ENCODE assay signal across 35 cellular contexts in the genomic region with DNA sequence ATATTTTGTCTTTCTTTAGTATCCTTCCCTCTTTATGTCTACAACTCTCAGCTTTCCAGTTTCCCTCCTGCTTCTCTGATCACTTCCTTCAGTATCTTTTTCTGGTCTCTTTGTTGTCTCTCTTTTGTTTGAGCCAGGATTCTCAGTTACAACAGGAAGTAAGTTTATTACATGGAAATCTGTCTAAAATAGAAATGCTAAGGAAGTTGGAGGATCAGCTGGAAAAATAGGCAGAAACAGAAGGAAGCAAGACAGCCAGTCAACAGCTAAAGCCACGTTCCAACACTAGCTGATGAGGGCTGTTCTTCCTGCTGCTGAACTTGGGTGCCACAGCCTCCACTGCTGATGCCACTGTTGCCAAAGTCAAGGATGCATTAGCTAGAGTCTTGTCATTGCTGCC. TPM values are rescaled to one million over a fixed set of nuclear protein-coding genes. Genes with fewer than 3 reads are reported as not detected.
"Had no signal": no experiment of that assay in that cellular context is flagged by ENCODE, and none has a peak within 500 bp of the region (broad histone marks: within the 10 kb centered on the region; RNA-seq: fewer than 3 reads in every experiment).

No MANE protein-coding gene starts in this region.

- H3K27ac Mint-ChIP-seq: activated CD4-positive, alpha-beta T cell treated with anti-CD3 and anti-CD28 coated beads, Interleukin-2, amount 10 ng/mL, durations not matched to agents 7 days and 5 days; activated CD8-positive, alpha-beta T cell treated with anti-CD3 and anti-CD28 coated beads for 36 hours; activated T-helper 1 cell treated with anti-CD3 and anti-CD28 coated beads, Interleukin-12 subunit alpha, Interleukin-12 subunit beta, Interleukin-2, Interleukin-4 antibody, amounts not matched to agents 30 ng/mL and 10 ng/mL and 1 ng/mL, durations not matched to agents 14 hours and 24 hours and 36 hours; stimulated activated memory B cell treated with anti-CD40 and anti-IgM and Interleukin-4, amounts not matched to agents 10 μg/mL and 1 μg/mL and 100 μg/mL, for 72 hours had no signal

- H3K4me3 Mint-ChIP-seq: activated CD4-positive, alpha-beta T cell treated with anti-CD3 and anti-CD28 coated beads, Interleukin-2, amount 10 ng/mL, durations not matched to agents 7 days and 5 days; activated CD8-positive, alpha-beta memory T cell treated with anti-CD3 and anti-CD28 coated beads, Interleukin-2, amount 10 ng/mL, durations not matched to agents 7 days and 5 days; activated CD8-positive, alpha-beta T cell treated with anti-CD3 and anti-CD28 coated beads for 36 hours; activated T-helper 1 cell treated with anti-CD3 and anti-CD28 coated beads, Interleukin-12 subunit alpha, Interleukin-12 subunit beta, Interleukin-2, Interleukin-4 antibody, amounts not matched to agents 30 ng/mL and 10 ng/mL and 1 ng/mL, durations not matched to agents 14 hours and 24 hours and 36 hours; naive thymus-derived CD4-positive, alpha-beta T cell; neural crest cell; stimulated activated memory B cell treated with anti-CD40 and anti-IgM and Interleukin-4, amounts not matched to agents 10 μg/mL and 1 μg/mL and 100 μg/mL, for 72 hours had no signal

- H3K27me3 Mint-ChIP-seq: activated CD8-positive, alpha-beta memory T cell treated with anti-CD3 and anti-CD28 coated beads, Interleukin-2, amount 10 ng/mL, durations not matched to agents 7 days and 5 days had no signal

- H3K9me3 Mint-ChIP-seq: activated CD4-positive, alpha-beta T cell treated with anti-CD3 and anti-CD28 coated beads, Interleukin-2, amount 10 ng/mL, durations not matched to agents 7 days and 5 days; activated CD8-positive, alpha-beta T cell treated with anti-CD3 and anti-CD28 coated beads for 36 hours; activated T-helper 1 cell treated with anti-CD3 and anti-CD28 coated beads, Interleukin-12 subunit alpha, Interleukin-12 subunit beta, Interleukin-2, Interleukin-4 antibody, amounts not matched to agents 30 ng/mL and 10 ng/mL and 1 ng/mL, durations not matched to agents 14 hours and 24 hours and 36 hours; naive thymus-derived CD4-positive, alpha-beta T cell; neural crest cell; stimulated activated memory B cell treated with anti-CD40 and anti-IgM and Interleukin-4, amounts not matched to agents 10 μg/mL and 1 μg/mL and 100 μg/mL, for 72 hours had no signal

- DNase-seq: activated CD4-positive, alpha-beta T cell treated with anti-CD3 and anti-CD28 coated beads, Interleukin-2, amount 10 ng/mL, durations not matched to agents 7 days and 5 days; activated CD4-positive, CD25-positive, alpha-beta regulatory T cell treated with anti-CD3 and anti-CD28 coated beads, Interleukin-2, amount 50 U/mL, for 72 hours; activated CD8-positive, alpha-beta memory T cell treated with anti-CD3 and anti-CD28 coated beads, Interleukin-2, amount 10 ng/mL, durations not matched to agents 7 days and 5 days; activated CD8-positive, alpha-beta T cell treated with anti-CD3 and anti-CD28 coated beads for 36 hours; activated gamma-delta T cell; activated naive CD4-positive, alpha-beta T cell treated with anti-CD3 and anti-CD28 coated beads, Interleukin-2, amount 50 U/mL, for 16 hours; activated T-cell treated with anti-CD3 and anti-CD28 coated beads for 4 hours; anterior cingulate cortex; body of pancreas; cortex of kidney; effector CD8-positive, alpha-beta T cell; glutamatergic neuron; hypothalamus; kidney; lower lobe of right lung; naive thymus-derived CD4-positive, alpha-beta T cell; occipital lobe; posterior cingulate gyrus; small intestine; stimulated activated CD4-positive, alpha-beta T cell treated with anti-CD3 and anti-CD28 coated beads, Interleukin-15, amount 100 ng/mL, for 24 hours; stomach; T-helper 2 cell; transverse colon had no signal

- ATAC-seq: body of pancreas; left lobe of liver; lower lobe of right lung; naive thymus-derived CD4-positive, alpha-beta T cell; sciatic nerve; stimulated activated memory B cell treated with anti-CD40 and anti-IgM and Interleukin-4, amounts not matched to agents 10 μg/mL and 1 μg/mL and 100 μg/mL, for 72 hours had no signal

- H3K36me3 Mint-ChIP-seq: activated CD8-positive, alpha-beta memory T cell treated with anti-CD3 and anti-CD28 coated beads, Interleukin-2, amount 10 ng/mL, durations not matched to agents 7 days and 5 days; naive thymus-derived CD4-positive, alpha-beta T cell; stimulated activated memory B cell treated with anti-CD40 and anti-IgM and Interleukin-4, amounts not matched to agents 10 μg/mL and 1 μg/mL and 100 μg/mL, for 72 hours had no signal

- H3K27ac ChIP-seq: body of pancreas, cardiac muscle cell, esophagus muscularis mucosa, lower lobe of right lung, stomach, transverse colon had no signal

- FAIRE-seq: frontal cortex, kidney, small intestine, urothelium cell line had no signal

- H3K4me1 Mint-ChIP-seq: stimulated activated memory B cell treated with anti-CD40 and anti-IgM and Interleukin-4, amounts not matched to agents 10 μg/mL and 1 μg/mL and 100 μg/mL, for 72 hours had no signal

RNA-seq across cellular contexts. Expression of a gene that starts 27.6 kb away (rescaled TPM):
- total RNA-seq: activated CD4-positive, alpha-beta T cell treated with anti-CD3 and anti-CD28 coated beads, Interleukin-2, amount 10 ng/mL, durations not matched to agents 7 days and 5 days; activated CD8-positive, alpha-beta memory T cell treated with anti-CD3 and anti-CD28 coated beads, Interleukin-2, amount 10 ng/mL, durations not matched to agents 7 days and 5 days; activated CD8-positive, alpha-beta T cell treated with anti-CD3 and anti-CD28 coated beads for 36 hours; activated T-helper 1 cell treated with anti-CD3 and anti-CD28 coated beads, Interleukin-12 subunit alpha, Interleukin-12 subunit beta, Interleukin-2, Interleukin-4 antibody, amounts not matched to agents 30 ng/mL and 10 ng/mL and 1 ng/mL, durations not matched to agents 14 hours and 24 hours and 36 hours; body of pancreas; cardiac muscle cell; cerebellum; esophagus muscularis mucosa; frontal cortex; kidney; left lobe of liver; lower lobe of right lung; mesenteric fat pad; naive thymus-derived CD4-positive, alpha-beta T cell; neural crest cell; occipital lobe; sciatic nerve; stomach; temporal lobe; transverse colon had no signal
- polyA plus RNA-seq: cardiac muscle cell; naive thymus-derived CD4-positive, alpha-beta T cell; small intestine; stomach had no signal

RNA-seq across cellular contexts. Expression of a gene that starts 43.7 kb away (rescaled TPM):
- total RNA-seq: activated CD4-positive, alpha-beta T cell treated with anti-CD3 and anti-CD28 coated beads, Interleukin-2, amount 10 ng/mL, durations not matched to agents 7 days and 5 days; activated CD8-positive, alpha-beta memory T cell treated with anti-CD3 and anti-CD28 coated beads, Interleukin-2, amount 10 ng/mL, durations not matched to agents 7 days and 5 days; activated CD8-positive, alpha-beta T cell treated with anti-CD3 and anti-CD28 coated beads for 36 hours; activated T-helper 1 cell treated with anti-CD3 and anti-CD28 coated beads, Interleukin-12 subunit alpha, Interleukin-12 subunit beta, Interleukin-2, Interleukin-4 antibody, amounts not matched to agents 30 ng/mL and 10 ng/mL and 1 ng/mL, durations not matched to agents 14 hours and 24 hours and 36 hours; body of pancreas; cardiac muscle cell; cerebellum; esophagus muscularis mucosa; frontal cortex; kidney; left lobe of liver; lower lobe of right lung; mesenteric fat pad; naive thymus-derived CD4-positive, alpha-beta T cell; neural crest cell; occipital lobe; sciatic nerve; stomach; temporal lobe; transverse colon had no signal
- polyA plus RNA-seq: cardiac muscle cell; naive thymus-derived CD4-positive, alpha-beta T cell; small intestine; stomach had no signal
